ENCODE assay signal across 30 cellular contexts in the genomic region with DNA sequence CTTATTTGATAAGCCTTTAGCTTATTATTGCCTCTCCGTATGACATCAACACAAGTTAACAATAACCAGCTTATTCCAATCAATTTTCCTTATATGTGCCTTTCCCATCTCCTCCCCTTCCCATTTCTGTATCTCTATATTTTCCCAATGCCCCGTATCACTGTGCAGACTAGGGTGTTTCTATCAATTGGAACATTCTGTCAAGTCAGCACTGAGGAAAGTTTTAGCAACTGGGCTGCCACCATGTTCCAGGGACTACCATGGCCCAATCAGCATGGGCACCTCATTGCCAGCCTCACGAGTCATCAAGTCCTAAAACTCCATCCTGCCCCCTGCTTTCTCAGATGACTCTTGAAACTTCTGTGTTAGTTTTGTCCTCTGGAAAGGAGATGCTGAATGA.
"Had no signal": no experiment of that assay in that cellular context is flagged by ENCODE, and none has a peak within 500 bp of the region (broad histone marks: within the 10 kb centered on the region; RNA-seq: fewer than 3 reads in every experiment).

No MANE protein-coding gene starts in this region.

- H3K36me3 ChIP-seq: neural progenitor cell, ovary, spleen, stomach, thoracic aorta, thyroid gland, tibial nerve, upper lobe of left lung, vagina had no signal

- H3K9ac ChIP-seq: neural progenitor cell, parathyroid adenoma had no signal

- H3K9me3 ChIP-seq: ovary, psoas muscle, stomach, thoracic aorta, thyroid gland, tibial nerve, upper lobe of left lung, vagina had no signal

- H3K4me3 Mint-ChIP-seq: naive thymus-derived CD4-positive, alpha-beta T cell; natural killer cell; nephron; neural progenitor cell; stimulated activated effector memory CD8-positive, alpha-beta T cell treated with anti-CD3 and anti-CD28 coated beads, Interleukin-12 subunit alpha, Interleukin-12 subunit beta, amount 100 ng/mL, for 72 hours; stimulated activated naive B cell treated with anti-CD40 and anti-IgM and Interleukin-4, amounts not matched to agents 10 μg/mL and 1 μg/mL and 100 μg/mL, for 72 hours; stimulated activated naive CD8-positive, alpha-beta T cell treated with anti-CD3 and anti-CD28 coated beads, Interleukin-15, Interleukin-2, amounts not matched to agents 100 ng/mL and 50 ng/mL, for 24 hours had no signal

- H3K4me2 ChIP-seq: neural progenitor cell, smooth muscle cell had no signal

- H3K4me3 ChIP-seq: neural progenitor cell, ovary, psoas muscle, skin epidermis, smooth muscle cell, spleen, stomach, thoracic aorta, thyroid gland, tibial nerve, upper lobe of left lung, vagina had no signal

- H3K27me3 ChIP-seq: neural progenitor cell, ovary, spleen, stomach, thyroid gland, tibial nerve, upper lobe of left lung, vagina had no signal

- H3K4me1 ChIP-seq: neural progenitor cell, parathyroid adenoma, psoas muscle, spleen, stomach, thyroid gland, tibial nerve, upper lobe of left lung, vagina had no signal

- H2AFZ ChIP-seq: neural progenitor cell, parathyroid adenoma had no signal

- H3K27me3 Mint-ChIP-seq: naive thymus-derived CD4-positive, alpha-beta T cell; progenitor cell of endocrine pancreas; stimulated activated naive B cell treated with anti-CD40 and anti-IgM and Interleukin-4, amounts not matched to agents 10 μg/mL and 1 μg/mL and 100 μg/mL, for 72 hours; stimulated activated naive CD8-positive, alpha-beta T cell treated with anti-CD3 and anti-CD28 coated beads, Interleukin-15, Interleukin-2, amounts not matched to agents 100 ng/mL and 50 ng/mL, for 24 hours had no signal

- DNase-seq: naive thymus-derived CD4-positive, alpha-beta T cell; natural killer cell; occipital lobe; ovary; posterior cingulate gyrus; psoas muscle; right cardiac atrium; spleen; stimulated activated CD4-positive, alpha-beta T cell treated with anti-CD3 and anti-CD28 coated beads, Interleukin-12 subunit alpha, Interleukin-12 subunit beta, amount 100 ng/mL, for 4 hours; stimulated activated CD4-positive, alpha-beta T cell treated with anti-CD3 and anti-CD28 coated beads, Interleukin-1b, Interleukin-23, amount 100 ng/mL, for 48 hours; stimulated activated CD4-positive, alpha-beta T cell treated with anti-CD3 and anti-CD28 coated beads, Interleukin-4, amount 100 ng/mL, for 1 hour; stimulated activated naive B cell treated with anti-CD40 and anti-IgM and Interleukin-4, amounts not matched to agents 10 μg/mL and 1 μg/mL and 100 μg/mL, for 72 hours; stimulated activated naive CD4-positive, alpha-beta T cell treated with Interleukin-2 at 50 U/mL for 16 hours; stomach; thyroid gland; trophoblast cell; upper lobe of left lung had no signal

- FAIRE-seq: urothelium cell line had no signal

- ATAC-seq: naive thymus-derived CD4-positive, alpha-beta T cell; natural killer cell; psoas muscle; right cardiac atrium; sciatic nerve; stimulated activated effector memory CD8-positive, alpha-beta T cell treated with anti-CD3 and anti-CD28 coated beads, Interleukin-12 subunit alpha, Interleukin-12 subunit beta, amount 100 ng/mL, for 72 hours; stimulated activated naive B cell treated with anti-CD40 and anti-IgM and Interleukin-4, amounts not matched to agents 10 μg/mL and 1 μg/mL and 100 μg/mL, for 72 hours had no signal

- H3K36me3 Mint-ChIP-seq: naive thymus-derived CD4-positive, alpha-beta T cell; neural progenitor cell; stimulated activated effector memory CD8-positive, alpha-beta T cell treated with anti-CD3 and anti-CD28 coated beads, Interleukin-12 subunit alpha, Interleukin-12 subunit beta, amount 100 ng/mL, for 72 hours; stimulated activated naive B cell treated with anti-CD40 and anti-IgM and Interleukin-4, amounts not matched to agents 10 μg/mL and 1 μg/mL and 100 μg/mL, for 72 hours had no signal

- H3K9me3 Mint-ChIP-seq: nephron, neural progenitor cell had no signal

- H3K4me1 Mint-ChIP-seq: naive thymus-derived CD4-positive, alpha-beta T cell; natural killer cell; nephron; neural progenitor cell; stimulated activated effector memory CD8-positive, alpha-beta T cell treated with anti-CD3 and anti-CD28 coated beads, Interleukin-12 subunit alpha, Interleukin-12 subunit beta, amount 100 ng/mL, for 72 hours; stimulated activated naive B cell treated with anti-CD40 and anti-IgM and Interleukin-4, amounts not matched to agents 10 μg/mL and 1 μg/mL and 100 μg/mL, for 72 hours had no signal

- H3K27ac Mint-ChIP-seq: naive thymus-derived CD4-positive, alpha-beta T cell; natural killer cell; nephron; neural progenitor cell; progenitor cell of endocrine pancreas; stimulated activated effector memory CD8-positive, alpha-beta T cell treated with anti-CD3 and anti-CD28 coated beads, Interleukin-12 subunit alpha, Interleukin-12 subunit beta, amount 100 ng/mL, for 72 hours; stimulated activated naive B cell treated with anti-CD40 and anti-IgM and Interleukin-4, amounts not matched to agents 10 μg/mL and 1 μg/mL and 100 μg/mL, for 72 hours; stimulated activated naive CD8-positive, alpha-beta T cell treated with anti-CD3 and anti-CD28 coated beads, Interleukin-15, Interleukin-2, amounts not matched to agents 100 ng/mL and 50 ng/mL, for 24 hours had no signal

- H3K79me2 ChIP-seq: parathyroid adenoma had no signal

- H3K27ac ChIP-seq: neural progenitor cell, ovary, parathyroid adenoma, psoas muscle, skin epidermis, spleen, stomach, thoracic aorta, thyroid gland, tibial nerve, upper lobe of left lung, vagina had no signal
